In genomic region chr13:47190696-47191095, GRCh38 we compare ENCODE assay signal across 18 cellular contexts.
DNase-seq lines count a peak whose midpoint lies in the region; ATAC-seq, FAIRE-seq and TF ChIP-seq lines count a peak whose summit lies in the region.
"Had no signal": no experiment of that assay in that cellular context is flagged by ENCODE, and none has a peak within 500 bp of the region (broad histone marks: within the 10 kb centered on the region; RNA-seq: fewer than 3 reads in every experiment).

No MANE protein-coding gene starts in this region.

- TF ChIP-seq EP300 in HepG2 (IDR thresholded peaks at IDR 0.05; ENCODE audit: low read depth in 2 of 2, low read length in 2 of 2), result no peak
- no peak for TF ChIP-seq EP300 in HepG2 (CRISPR knock-in tag; IDR thresholded peaks at IDR 0.05; ENCODE audit: borderline replicate concordance)

- H3K4me3 ChIP-seq in HepG2 (replicated peaks in 1 of 3; ENCODE audit: insufficient read depth in 1 of 3, low read depth in 2 of 3, low read length in 3 of 3) (no peak overlapping the region), right lobe of liver (no peak overlapping the region), astrocyte (ENCODE audit: insufficient read depth, low read depth, low read length) (no peak overlapping the region), fibroblast of mammary gland (ENCODE audit: control insufficient read depth, low read depth, low read length) (no peak overlapping the region)
- H3K4me3 ChIP-seq: BLaER1 had no signal

- H3K36me3 Mint-ChIP-seq in astrocyte (ENCODE audit: low read depth, unreplicated experiment) (no peaks in the 10 kb centered on the region), T-helper 17 cell (ENCODE audit: low read depth) (no peaks in the 10 kb centered on the region)
- H3K36me3 Mint-ChIP-seq: CD8-positive, alpha-beta memory T cell had no signal

- in situ Hi-C loops in HepG2 (cut with HindIII; ENCODE audit: extremely low pct_ligation_motif_present, low pct_unique_long_range_greater_than_20kb), result no loop called here

- H3K79me2 ChIP-seq in HepG2 (ENCODE audit: insufficient read depth, low read length) (no peaks in the 10 kb centered on the region), astrocyte (ENCODE audit: insufficient read depth, low read length) (no peaks in the 10 kb centered on the region)

- ATAC-seq in HepG2 (no peak), right lobe of liver (no peak), HG03097 (IDR thresholded peaks at IDR 0.05; ENCODE audit: low FRiP score, unreplicated experiment) (no peak), T-helper 17 cell (no peak), omental fat pad (ENCODE audit: low FRiP score) (no peak)
- ATAC-seq: HCT116 had no signal

- CTCF ChIA-PET in HepG2 (lab: Yijun Ruan, JAX; ENCODE audit: low intra/inter-chr PET ratio, low total read pairs), result no interaction called here

- peaks cover 3% of the 10 kb centered on the region for H3K9me3 Mint-ChIP-seq in astrocyte (ENCODE audit: unreplicated experiment)

- no TSS peak for BruUV-seq in HepG2 (replicated peaks; lab: Mats Ljungman, UMichigan)

- H3K4me2 ChIP-seq in HepG2 (ENCODE audit: low read depth, low read length) (no peak overlapping the region), astrocyte (ENCODE audit: low read length) (no peak overlapping the region)
- H3K4me2 ChIP-seq: BLaER1 had no signal

- TF ChIP-seq POLR2A in HepG2 (IDR thresholded peaks at IDR 0.05; ENCODE audit: insufficient read depth in 1 of 2, low read depth in 2 of 2, low read length in 2 of 2) (no peak), right lobe of liver (IDR thresholded peaks at IDR 0.05) (no peak)

- 23% methylated on average over 6 of the region's 6 CpGs for WGBS in HepG2 (ENCODE audit: low lambda C conversion rate)
- WGBS in right lobe of liver (ENCODE audit: insufficient coverage, low coverage, low lambda C conversion rate, missing lambda C conversion rate), result 55% methylated on average over 6 of the region's 6 CpGs

- H3K4me3 Mint-ChIP-seq in astrocyte (ENCODE audit: unreplicated experiment) (no peak overlapping the region), T-helper 17 cell (no peak overlapping the region)
- H3K4me3 Mint-ChIP-seq: CD8-positive, alpha-beta memory T cell had no signal

- H3K9me3 ChIP-seq in HepG2 (ENCODE audit: low read length) (no peaks in the 10 kb centered on the region), right lobe of liver (no peaks in the 10 kb centered on the region), astrocyte (ENCODE audit: insufficient read depth, low read depth, low read length) (no peaks in the 10 kb centered on the region), T-helper 17 cell (ENCODE audit: control insufficient read depth, low read length, poor library complexity, severe bottlenecking) (no peaks in the 10 kb centered on the region)
- H3K9me3 ChIP-seq: BLaER1, Caco-2 had no signal

- H2AFZ ChIP-seq in HepG2 (ENCODE audit: low read length) (no peak overlapping the region), astrocyte (ENCODE audit: low read depth, low read length) (no peak overlapping the region)

- H3K4me1 Mint-ChIP-seq in astrocyte (ENCODE audit: low read depth, unreplicated experiment) (peaks cover 7% of the 10 kb centered on the region), T-helper 17 cell (no peaks in the 10 kb centered on the region)
- H3K4me1 Mint-ChIP-seq: CD8-positive, alpha-beta memory T cell had no signal

- no peaks in the 10 kb centered on the region for H3K4me1 ChIP-seq in HepG2 (ENCODE audit: insufficient read depth, low read length)
- no peaks in the 10 kb centered on the region for H3K4me1 ChIP-seq in right lobe of liver
- H3K4me1 ChIP-seq in astrocyte (ENCODE audit: insufficient read depth, low read length), result no peaks in the 10 kb centered on the region
- H3K4me1 ChIP-seq: BLaER1, Caco-2 had no signal

- H3K27me3 ChIP-seq in HepG2 (ENCODE audit: control insufficient read depth in 1 of 2, insufficient read depth in 2 of 2, low read length in 2 of 2), result no peaks in the 10 kb centered on the region
- no peaks in the 10 kb centered on the region for H3K27me3 ChIP-seq in right lobe of liver
- H3K27me3 ChIP-seq in astrocyte (ENCODE audit: insufficient read depth, low read length), result no peaks in the 10 kb centered on the region
- H3K27me3 ChIP-seq: BLaER1 had no signal

- FAIRE-seq in HepG2 (lab: Jason Lieb, UNC) (no peak), astrocyte (lab: Jason Lieb, UNC) (no peak)
- FAIRE-seq: GM19239 had no signal

- no peak overlapping the region for H3K27ac ChIP-seq in HepG2 (ENCODE audit: extremely low read length, insufficient read depth, low read length)
- no peak overlapping the region for H3K27ac ChIP-seq in right lobe of liver
- H3K27ac ChIP-seq in astrocyte (ENCODE audit: low read depth, low read length), result no peak overlapping the region
- H3K27ac ChIP-seq: 22Rv1, BLaER1, HL-60 had no signal

- H3K36me3 ChIP-seq in HepG2 (replicated peaks in 1 of 2; ENCODE audit: control insufficient read depth in 1 of 2, insufficient read depth in 2 of 2, low read length in 2 of 2) (no peaks in the 10 kb centered on the region), right lobe of liver (no peaks in the 10 kb centered on the region), astrocyte (ENCODE audit: insufficient read depth, low read length) (no peaks in the 10 kb centered on the region)
- H3K36me3 ChIP-seq: BLaER1 had no signal

- TF ChIP-seq RAD21 in HepG2 (CRISPR knock-in tag; IDR thresholded peaks at IDR 0.05), result no peak

- DNase-seq in HepG2 (ENCODE audit: low spot score) (no peak), right lobe of liver (no peak), astrocyte (ENCODE audit: low read depth) (peak; percentile 38), fibroblast of mammary gland (ENCODE audit: low read depth) (peak; percentile 40), T-helper 17 cell (no peak), omental fat pad (ENCODE audit: low spot score) (no peak)
- DNase-seq: AML-193; Caco-2; CD8-positive, alpha-beta memory T cell; DND-41; GDM1; IMR-90 had no signal

- H4K20me1 ChIP-seq in HepG2 (ENCODE audit: insufficient read depth, low read length) (no peaks in the 10 kb centered on the region), astrocyte (ENCODE audit: insufficient read depth, low read length) (no peaks in the 10 kb centered on the region)
- H4K20me1 ChIP-seq: BLaER1 had no signal

- H3K27me3 Mint-ChIP-seq in astrocyte (ENCODE audit: low read depth, unreplicated experiment) (no peaks in the 10 kb centered on the region), T-helper 17 cell (no peaks in the 10 kb centered on the region)

- POLR2A ChIA-PET in HepG2 (lab: Yijun Ruan, JAX), result no interaction called here

- H3K27ac Mint-ChIP-seq in astrocyte (ENCODE audit: unreplicated experiment) (no peak overlapping the region), T-helper 17 cell (no peak overlapping the region)
- H3K27ac Mint-ChIP-seq: CD8-positive, alpha-beta memory T cell had no signal

- intact Hi-C loops in HepG2 (cut with micrococcal nuclease; ENCODE audit: unreplicated experiment), result no loop called here
- intact Hi-C loops in right lobe of liver (cut with DNase I), result no loop called here

- H3K9ac ChIP-seq in HepG2 (ENCODE audit: insufficient read depth, low read depth, low read length) (no peak overlapping the region), astrocyte (ENCODE audit: low read length) (no peak overlapping the region)
- H3K9ac ChIP-seq: BLaER1 had no signal

- TF ChIP-seq CTCF in HepG2 (CRISPR knock-in tag; IDR thresholded peaks at IDR 0.05) (no peak), right lobe of liver (IDR thresholded peaks at IDR 0.05) (no peak), astrocyte (IDR thresholded peaks at IDR 0.05; ENCODE audit: insufficient read depth, low read depth, low read length) (no peak), fibroblast of mammary gland (conservative IDR thresholded peaks at IDR 0.05; ENCODE audit: control insufficient read depth, insufficient read depth, low read depth, low read length) (no peak), omental fat pad (IDR thresholded peaks at IDR 0.05) (no peak)

TF ChIP-seq in HepG2, 621 proteins besides CTCF, POLR2A, EP300 and RAD21:
- TF ChIP-seq MNT (IDR thresholded peaks at IDR 0.05) (0 out of 2 replicates have a peak, but pooled peaks have one; percentile 25), ATF2 (CRISPR knock-in tag; IDR thresholded peaks at IDR 0.05) (no peak), ZNF543 (CRISPR knock-in tag; IDR thresholded peaks at IDR 0.05) (no peak), ZNF546 (CRISPR knock-in tag; conservative IDR thresholded peaks at IDR 0.05) (no peak)
TF ChIP-seq in HepG2: peak in this region for 1.

Comparison
In these comparisons a context has a peak if more than half of its experiments do, and no peak if none do; other contexts are left out.
1. DNase-seq: peak in astrocyte (single experiment) and fibroblast of mammary gland (single experiment); none in HepG2 (single experiment), right lobe of liver (0 of 3), T-helper 17 cell (0 of 3) and omental fat pad (single experiment).